In the genomic region with DNA sequence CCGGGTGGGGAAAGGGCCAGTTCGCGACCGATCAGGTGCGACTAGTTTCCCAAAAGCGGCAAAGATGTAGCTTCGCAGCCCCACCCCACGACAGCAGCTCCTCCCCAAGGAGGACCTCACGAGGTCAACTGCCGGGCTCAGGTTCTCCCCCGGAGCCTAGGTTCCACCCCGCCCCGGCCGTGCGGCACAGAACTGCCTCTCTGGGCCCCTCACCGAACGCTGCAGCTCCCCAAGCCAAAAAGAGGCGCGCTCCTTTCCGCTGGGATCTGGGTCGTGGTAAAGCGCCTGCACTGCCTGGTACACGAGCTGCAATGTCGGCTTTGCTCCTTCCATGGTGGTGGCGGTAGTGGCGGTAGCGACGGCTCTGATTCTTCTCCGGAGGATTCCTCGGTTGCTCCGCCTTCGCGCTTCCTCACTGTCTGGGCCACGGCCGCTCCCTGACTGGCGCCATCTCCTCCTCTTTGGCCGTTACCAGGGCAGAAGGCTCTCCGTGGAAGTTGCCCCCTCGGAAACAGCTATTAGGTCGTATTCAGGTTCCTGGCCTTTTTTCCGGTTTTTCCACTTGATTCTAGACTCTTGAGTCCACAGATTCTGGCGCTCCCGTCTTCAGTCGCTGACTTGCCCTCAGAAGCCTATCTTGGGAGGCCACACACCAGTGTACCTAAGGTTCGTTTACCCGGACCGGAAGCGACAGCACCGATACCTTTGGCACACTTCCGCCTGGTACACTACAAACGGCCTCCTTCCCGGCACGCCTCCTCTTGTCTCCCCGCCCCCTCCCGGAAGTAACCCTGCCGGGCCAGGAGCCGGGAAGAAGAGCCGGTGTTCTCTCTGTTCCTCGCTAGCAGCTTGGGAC, we compare ENCODE assay signal across 1 cellular context.
A peak's percentile ranks its signal among the peaks of the same experiment; 100 is the strongest.
TF ChIP-seq lines count a peak whose summit lies in the region.

A gene (minus strand): TSS at position 674 of the 856 bp plus-strand sequence. CDS start 341 bp downstream, at position 333.

TF ChIP-seq in K562, 482 proteins besides CTCF, POLR2A, EP300 and RAD21 (continued from another document and continues in another):
- TF ChIP-seq, protein P1, sequence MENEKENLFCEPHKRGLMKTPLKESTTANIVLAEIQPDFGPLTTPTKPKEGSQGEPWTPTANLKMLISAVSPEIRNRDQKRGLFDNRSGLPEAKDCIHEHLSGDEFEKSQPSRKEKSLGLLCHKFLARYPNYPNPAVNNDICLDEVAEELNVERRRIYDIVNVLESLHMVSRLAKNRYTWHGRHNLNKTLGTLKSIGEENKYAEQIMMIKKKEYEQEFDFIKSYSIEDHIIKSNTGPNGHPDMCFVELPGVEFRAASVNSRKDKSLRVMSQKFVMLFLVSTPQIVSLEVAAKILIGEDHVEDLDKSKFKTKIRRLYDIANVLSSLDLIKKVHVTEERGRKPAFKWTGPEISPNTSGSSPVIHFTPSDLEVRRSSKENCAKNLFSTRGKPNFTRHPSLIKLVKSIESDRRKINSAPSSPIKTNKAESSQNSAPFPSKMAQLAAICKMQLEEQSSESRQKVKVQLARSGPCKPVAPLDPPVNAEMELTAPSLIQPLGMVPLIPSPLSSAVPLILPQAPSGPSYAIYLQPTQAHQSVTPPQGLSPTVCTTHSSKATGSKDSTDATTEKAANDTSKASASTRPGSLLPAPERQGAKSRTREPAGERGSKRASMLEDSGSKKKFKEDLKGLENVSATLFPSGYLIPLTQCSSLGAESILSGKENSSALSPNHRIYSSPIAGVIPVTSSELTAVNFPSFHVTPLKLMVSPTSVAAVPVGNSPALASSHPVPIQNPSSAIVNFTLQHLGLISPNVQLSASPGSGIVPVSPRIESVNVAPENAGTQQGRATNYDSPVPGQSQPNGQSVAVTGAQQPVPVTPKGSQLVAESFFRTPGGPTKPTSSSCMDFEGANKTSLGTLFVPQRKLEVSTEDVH (IDR thresholded peaks at IDR 0.05; ENCODE audit: low read depth, partially characterized antibody): peak; percentile 99
- TF ChIP-seq GTF2A2 (tag; IDR thresholded peaks at IDR 0.05) (peak; percentile 95), EP400 (IDR thresholded peaks at IDR 0.05) (peak; percentile 98), ZFP30 (CRISPR knock-in tag; IDR thresholded peaks at IDR 0.05; ENCODE audit: borderline replicate concordance) (0 out of 2 replicates have a peak, but pooled peaks have one; percentile 16), HDAC8 (tag; IDR thresholded peaks at IDR 0.05) (0 out of 2 replicates have a peak, but pooled peaks have one; percentile 46), POLR2AphosphoS2 (IDR thresholded peaks at IDR 0.05; ENCODE audit: low read length) (peak; percentile 77; the same call in 1 of the 2 replicates), SIN3B (IDR thresholded peaks at IDR 0.05; ENCODE audit: low read depth) (peak; percentile 95), STAT5A (IDR thresholded peaks at IDR 0.05; ENCODE audit: borderline replicate concordance, low read length) (0 out of 2 replicates have a peak, but pooled peaks have one; percentile 64), SIN3A (IDR thresholded peaks at IDR 0.05; ENCODE audit: borderline replicate concordance in 2 of 2, control insufficient read depth in 1 of 2, low read depth in 2 of 2, low read length in 2 of 2) (peak; percentile 88 to 90), SP1 (CRISPR knock-in tag; IDR thresholded peaks at IDR 0.05) (peak; percentile 97), TBP (optimal IDR thresholded peaks at IDR 0.05; ENCODE audit: low read depth, low read length) (peak; percentile 97), FOXA1 (IDR thresholded peaks at IDR 0.05; ENCODE audit: borderline replicate concordance) (no peak), SMC3 (conservative IDR thresholded peaks at IDR 0.05; ENCODE audit: insufficient read depth, low read depth, low read length) (no peak), KLF10 (CRISPR knock-in tag; IDR thresholded peaks at IDR 0.05) (no peak), RNF2 (IDR thresholded peaks at IDR 0.05) (peak; percentile 63; the same call in 1 of the 2 replicates), PTBP1 (IDR thresholded peaks at IDR 0.05; ENCODE audit: low read depth, low read length) (0 out of 2 replicates have a peak, but pooled peaks have one; percentile 8), ZNF212 (CRISPR knock-in tag; IDR thresholded peaks at IDR 0.05) (peak; percentile 88), CTBP1 (IDR thresholded peaks at IDR 0.05; ENCODE audit: borderline replicate concordance) (peak; percentile 97), KDM5B (IDR thresholded peaks at IDR 0.05; ENCODE audit: insufficient replicate concordance, low read depth, low read length) (peak; percentile 98), SAFB2 (IDR thresholded peaks at IDR 0.05; ENCODE audit: borderline replicate concordance, low read depth, low read length, severe bottlenecking) (no peak), ZSCAN32 (CRISPR knock-in tag; IDR thresholded peaks at IDR 0.05) (peak; percentile 68), DMBX1 (CRISPR knock-in tag; IDR thresholded peaks at IDR 0.05; ENCODE audit: borderline replicate concordance) (peak; percentile 86), ZNF140 (CRISPR knock-in tag; IDR thresholded peaks at IDR 0.05) (no peak), CBX1 (IDR thresholded peaks at IDR 0.05; ENCODE audit: low read depth) (no peak; the same call in 1 of the 2 replicates), NFRKB (IDR thresholded peaks at IDR 0.05; ENCODE audit: low read depth) (peak; percentile 100)
- TF ChIP-seq, protein P2, sequence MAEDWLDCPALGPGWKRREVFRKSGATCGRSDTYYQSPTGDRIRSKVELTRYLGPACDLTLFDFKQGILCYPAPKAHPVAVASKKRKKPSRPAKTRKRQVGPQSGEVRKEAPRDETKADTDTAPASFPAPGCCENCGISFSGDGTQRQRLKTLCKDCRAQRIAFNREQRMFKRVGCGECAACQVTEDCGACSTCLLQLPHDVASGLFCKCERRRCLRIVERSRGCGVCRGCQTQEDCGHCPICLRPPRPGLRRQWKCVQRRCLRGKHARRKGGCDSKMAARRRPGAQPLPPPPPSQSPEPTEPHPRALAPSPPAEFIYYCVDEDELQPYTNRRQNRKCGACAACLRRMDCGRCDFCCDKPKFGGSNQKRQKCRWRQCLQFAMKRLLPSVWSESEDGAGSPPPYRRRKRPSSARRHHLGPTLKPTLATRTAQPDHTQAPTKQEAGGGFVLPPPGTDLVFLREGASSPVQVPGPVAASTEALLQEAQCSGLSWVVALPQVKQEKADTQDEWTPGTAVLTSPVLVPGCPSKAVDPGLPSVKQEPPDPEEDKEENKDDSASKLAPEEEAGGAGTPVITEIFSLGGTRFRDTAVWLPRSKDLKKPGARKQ (CRISPR knock-in tag; IDR thresholded peaks at IDR 0.05): no peak
- TF ChIP-seq, protein P3, sequence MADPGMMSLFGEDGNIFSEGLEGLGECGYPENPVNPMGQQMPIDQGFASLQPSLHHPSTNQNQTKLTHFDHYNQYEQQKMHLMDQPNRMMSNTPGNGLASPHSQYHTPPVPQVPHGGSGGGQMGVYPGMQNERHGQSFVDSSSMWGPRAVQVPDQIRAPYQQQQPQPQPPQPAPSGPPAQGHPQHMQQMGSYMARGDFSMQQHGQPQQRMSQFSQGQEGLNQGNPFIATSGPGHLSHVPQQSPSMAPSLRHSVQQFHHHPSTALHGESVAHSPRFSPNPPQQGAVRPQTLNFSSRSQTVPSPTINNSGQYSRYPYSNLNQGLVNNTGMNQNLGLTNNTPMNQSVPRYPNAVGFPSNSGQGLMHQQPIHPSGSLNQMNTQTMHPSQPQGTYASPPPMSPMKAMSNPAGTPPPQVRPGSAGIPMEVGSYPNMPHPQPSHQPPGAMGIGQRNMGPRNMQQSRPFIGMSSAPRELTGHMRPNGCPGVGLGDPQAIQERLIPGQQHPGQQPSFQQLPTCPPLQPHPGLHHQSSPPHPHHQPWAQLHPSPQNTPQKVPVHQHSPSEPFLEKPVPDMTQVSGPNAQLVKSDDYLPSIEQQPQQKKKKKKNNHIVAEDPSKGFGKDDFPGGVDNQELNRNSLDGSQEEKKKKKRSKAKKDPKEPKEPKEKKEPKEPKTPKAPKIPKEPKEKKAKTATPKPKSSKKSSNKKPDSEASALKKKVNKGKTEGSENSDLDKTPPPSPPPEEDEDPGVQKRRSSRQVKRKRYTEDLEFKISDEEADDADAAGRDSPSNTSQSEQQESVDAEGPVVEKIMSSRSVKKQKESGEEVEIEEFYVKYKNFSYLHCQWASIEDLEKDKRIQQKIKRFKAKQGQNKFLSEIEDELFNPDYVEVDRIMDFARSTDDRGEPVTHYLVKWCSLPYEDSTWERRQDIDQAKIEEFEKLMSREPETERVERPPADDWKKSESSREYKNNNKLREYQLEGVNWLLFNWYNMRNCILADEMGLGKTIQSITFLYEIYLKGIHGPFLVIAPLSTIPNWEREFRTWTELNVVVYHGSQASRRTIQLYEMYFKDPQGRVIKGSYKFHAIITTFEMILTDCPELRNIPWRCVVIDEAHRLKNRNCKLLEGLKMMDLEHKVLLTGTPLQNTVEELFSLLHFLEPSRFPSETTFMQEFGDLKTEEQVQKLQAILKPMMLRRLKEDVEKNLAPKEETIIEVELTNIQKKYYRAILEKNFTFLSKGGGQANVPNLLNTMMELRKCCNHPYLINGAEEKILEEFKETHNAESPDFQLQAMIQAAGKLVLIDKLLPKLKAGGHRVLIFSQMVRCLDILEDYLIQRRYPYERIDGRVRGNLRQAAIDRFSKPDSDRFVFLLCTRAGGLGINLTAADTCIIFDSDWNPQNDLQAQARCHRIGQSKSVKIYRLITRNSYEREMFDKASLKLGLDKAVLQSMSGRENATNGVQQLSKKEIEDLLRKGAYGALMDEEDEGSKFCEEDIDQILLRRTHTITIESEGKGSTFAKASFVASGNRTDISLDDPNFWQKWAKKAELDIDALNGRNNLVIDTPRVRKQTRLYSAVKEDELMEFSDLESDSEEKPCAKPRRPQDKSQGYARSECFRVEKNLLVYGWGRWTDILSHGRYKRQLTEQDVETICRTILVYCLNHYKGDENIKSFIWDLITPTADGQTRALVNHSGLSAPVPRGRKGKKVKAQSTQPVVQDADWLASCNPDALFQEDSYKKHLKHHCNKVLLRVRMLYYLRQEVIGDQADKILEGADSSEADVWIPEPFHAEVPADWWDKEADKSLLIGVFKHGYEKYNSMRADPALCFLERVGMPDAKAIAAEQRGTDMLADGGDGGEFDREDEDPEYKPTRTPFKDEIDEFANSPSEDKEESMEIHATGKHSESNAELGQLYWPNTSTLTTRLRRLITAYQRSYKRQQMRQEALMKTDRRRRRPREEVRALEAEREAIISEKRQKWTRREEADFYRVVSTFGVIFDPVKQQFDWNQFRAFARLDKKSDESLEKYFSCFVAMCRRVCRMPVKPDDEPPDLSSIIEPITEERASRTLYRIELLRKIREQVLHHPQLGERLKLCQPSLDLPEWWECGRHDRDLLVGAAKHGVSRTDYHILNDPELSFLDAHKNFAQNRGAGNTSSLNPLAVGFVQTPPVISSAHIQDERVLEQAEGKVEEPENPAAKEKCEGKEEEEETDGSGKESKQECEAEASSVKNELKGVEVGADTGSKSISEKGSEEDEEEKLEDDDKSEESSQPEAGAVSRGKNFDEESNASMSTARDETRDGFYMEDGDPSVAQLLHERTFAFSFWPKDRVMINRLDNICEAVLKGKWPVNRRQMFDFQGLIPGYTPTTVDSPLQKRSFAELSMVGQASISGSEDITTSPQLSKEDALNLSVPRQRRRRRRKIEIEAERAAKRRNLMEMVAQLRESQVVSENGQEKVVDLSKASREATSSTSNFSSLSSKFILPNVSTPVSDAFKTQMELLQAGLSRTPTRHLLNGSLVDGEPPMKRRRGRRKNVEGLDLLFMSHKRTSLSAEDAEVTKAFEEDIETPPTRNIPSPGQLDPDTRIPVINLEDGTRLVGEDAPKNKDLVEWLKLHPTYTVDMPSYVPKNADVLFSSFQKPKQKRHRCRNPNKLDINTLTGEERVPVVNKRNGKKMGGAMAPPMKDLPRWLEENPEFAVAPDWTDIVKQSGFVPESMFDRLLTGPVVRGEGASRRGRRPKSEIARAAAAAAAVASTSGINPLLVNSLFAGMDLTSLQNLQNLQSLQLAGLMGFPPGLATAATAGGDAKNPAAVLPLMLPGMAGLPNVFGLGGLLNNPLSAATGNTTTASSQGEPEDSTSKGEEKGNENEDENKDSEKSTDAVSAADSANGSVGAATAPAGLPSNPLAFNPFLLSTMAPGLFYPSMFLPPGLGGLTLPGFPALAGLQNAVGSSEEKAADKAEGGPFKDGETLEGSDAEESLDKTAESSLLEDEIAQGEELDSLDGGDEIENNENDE (IDR thresholded peaks at IDR 0.05; ENCODE audit: low read depth, low read length): no peak
- TF ChIP-seq, protein P4, sequence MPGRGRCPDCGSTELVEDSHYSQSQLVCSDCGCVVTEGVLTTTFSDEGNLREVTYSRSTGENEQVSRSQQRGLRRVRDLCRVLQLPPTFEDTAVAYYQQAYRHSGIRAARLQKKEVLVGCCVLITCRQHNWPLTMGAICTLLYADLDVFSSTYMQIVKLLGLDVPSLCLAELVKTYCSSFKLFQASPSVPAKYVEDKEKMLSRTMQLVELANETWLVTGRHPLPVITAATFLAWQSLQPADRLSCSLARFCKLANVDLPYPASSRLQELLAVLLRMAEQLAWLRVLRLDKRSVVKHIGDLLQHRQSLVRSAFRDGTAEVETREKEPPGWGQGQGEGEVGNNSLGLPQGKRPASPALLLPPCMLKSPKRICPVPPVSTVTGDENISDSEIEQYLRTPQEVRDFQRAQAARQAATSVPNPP (IDR thresholded peaks at IDR 0.05; ENCODE audit: borderline replicate concordance, insufficient read depth, insufficient read length): no peak
- TF ChIP-seq, protein P5, sequence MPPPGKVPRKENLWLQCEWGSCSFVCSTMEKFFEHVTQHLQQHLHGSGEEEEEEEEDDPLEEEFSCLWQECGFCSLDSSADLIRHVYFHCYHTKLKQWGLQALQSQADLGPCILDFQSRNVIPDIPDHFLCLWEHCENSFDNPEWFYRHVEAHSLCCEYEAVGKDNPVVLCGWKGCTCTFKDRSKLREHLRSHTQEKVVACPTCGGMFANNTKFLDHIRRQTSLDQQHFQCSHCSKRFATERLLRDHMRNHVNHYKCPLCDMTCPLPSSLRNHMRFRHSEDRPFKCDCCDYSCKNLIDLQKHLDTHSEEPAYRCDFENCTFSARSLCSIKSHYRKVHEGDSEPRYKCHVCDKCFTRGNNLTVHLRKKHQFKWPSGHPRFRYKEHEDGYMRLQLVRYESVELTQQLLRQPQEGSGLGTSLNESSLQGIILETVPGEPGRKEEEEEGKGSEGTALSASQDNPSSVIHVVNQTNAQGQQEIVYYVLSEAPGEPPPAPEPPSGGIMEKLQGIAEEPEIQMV (tag; conservative IDR thresholded peaks at IDR 0.05; ENCODE audit: low read depth): no peak
- TF ChIP-seq, protein P6, sequence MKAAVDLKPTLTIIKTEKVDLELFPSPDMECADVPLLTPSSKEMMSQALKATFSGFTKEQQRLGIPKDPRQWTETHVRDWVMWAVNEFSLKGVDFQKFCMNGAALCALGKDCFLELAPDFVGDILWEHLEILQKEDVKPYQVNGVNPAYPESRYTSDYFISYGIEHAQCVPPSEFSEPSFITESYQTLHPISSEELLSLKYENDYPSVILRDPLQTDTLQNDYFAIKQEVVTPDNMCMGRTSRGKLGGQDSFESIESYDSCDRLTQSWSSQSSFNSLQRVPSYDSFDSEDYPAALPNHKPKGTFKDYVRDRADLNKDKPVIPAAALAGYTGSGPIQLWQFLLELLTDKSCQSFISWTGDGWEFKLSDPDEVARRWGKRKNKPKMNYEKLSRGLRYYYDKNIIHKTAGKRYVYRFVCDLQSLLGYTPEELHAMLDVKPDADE (conservative IDR thresholded peaks at IDR 0.05; ENCODE audit: control insufficient read depth, low read depth, low read length): peak; percentile 58; the same call in 1 of the 2 replicates
- TF ChIP-seq, protein P7, sequence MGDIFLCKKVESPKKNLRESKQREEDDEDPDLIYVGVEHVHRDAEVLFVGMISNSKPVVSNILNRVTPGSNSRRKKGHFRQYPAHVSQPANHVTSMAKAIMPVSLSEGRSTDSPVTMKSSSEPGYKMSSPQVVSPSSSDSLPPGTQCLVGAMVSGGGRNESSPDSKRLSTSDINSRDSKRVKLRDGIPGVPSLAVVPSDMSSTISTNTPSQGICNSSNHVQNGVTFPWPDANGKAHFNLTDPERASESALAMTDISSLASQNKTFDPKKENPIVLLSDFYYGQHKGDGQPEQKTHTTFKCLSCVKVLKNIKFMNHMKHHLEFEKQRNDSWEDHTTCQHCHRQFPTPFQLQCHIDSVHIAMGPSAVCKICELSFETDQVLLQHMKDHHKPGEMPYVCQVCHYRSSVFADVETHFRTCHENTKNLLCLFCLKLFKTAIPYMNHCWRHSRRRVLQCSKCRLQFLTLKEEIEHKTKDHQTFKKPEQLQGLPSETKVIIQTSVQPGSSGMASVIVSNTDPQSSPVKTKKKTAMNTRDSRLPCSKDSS (IDR thresholded peaks at IDR 0.05; ENCODE audit: low read depth, partially characterized antibody): no peak
